22 cellular contexts compared by ENCODE assay signal in the genomic region with DNA sequence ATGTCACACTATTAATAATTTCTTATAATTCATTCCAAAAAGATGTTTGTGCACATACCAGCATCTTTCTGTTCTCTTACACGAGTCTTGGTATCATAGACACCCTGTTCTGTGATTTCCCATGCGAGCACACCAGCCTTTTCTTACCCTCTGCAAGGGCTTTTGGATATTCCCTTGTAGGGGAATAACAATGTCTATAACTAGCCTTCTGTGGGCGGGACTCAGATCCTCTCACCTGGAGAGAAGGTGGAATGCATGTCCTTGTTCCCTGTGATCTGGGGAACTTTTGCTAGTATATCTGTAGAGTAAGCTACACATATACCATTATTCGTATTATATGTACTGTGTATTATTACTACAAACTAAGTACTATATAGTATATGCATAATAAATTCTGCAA.
"Had no signal": no experiment of that assay in that cellular context is flagged by ENCODE, and none has a peak within 500 bp of the region (broad histone marks: within the 10 kb centered on the region; RNA-seq: fewer than 3 reads in every experiment).

No MANE protein-coding gene starts in this region.

- H3K36me3 ChIP-seq: adrenal gland, breast epithelium, prostate gland, suprapubic skin had no signal

- H3K27me3 Mint-ChIP-seq: activated CD4-positive, alpha-beta T cell treated with anti-CD3 and anti-CD28 coated beads, Interleukin-2, amount 10 ng/mL, durations not matched to agents 7 days and 5 days; naive thymus-derived CD8-positive, alpha-beta T cell; stimulated activated naive CD8-positive, alpha-beta T cell treated with anti-CD3 and anti-CD28 coated beads, Interleukin-15, amount 100 ng/mL, for 72 hours had no signal

- H3K27ac ChIP-seq: adrenal gland, breast epithelium, coronary artery, skin epidermis, suprapubic skin had no signal

- H3K27ac Mint-ChIP-seq: activated CD4-positive, alpha-beta T cell treated with anti-CD3 and anti-CD28 coated beads, Interleukin-2, amount 10 ng/mL, durations not matched to agents 7 days and 5 days; activated T-cell treated with anti-CD3 and anti-CD28 coated beads, Interleukin-2, amount 50 U/mL, for 72 hours; stimulated activated naive CD8-positive, alpha-beta T cell treated with anti-CD3 and anti-CD28 coated beads, Interleukin-15, amount 100 ng/mL, for 72 hours had no signal

- H3K36me3 Mint-ChIP-seq: activated naive CD4-positive, alpha-beta T cell treated with anti-CD3 and anti-CD28 coated beads, Interleukin-2, amount 50 U/mL, for 72 hours had no signal

- FAIRE-seq: astrocyte, frontal cortex had no signal

- H3K4me3 Mint-ChIP-seq: activated CD4-positive, alpha-beta T cell treated with anti-CD3 and anti-CD28 coated beads, Interleukin-2, amount 10 ng/mL, durations not matched to agents 7 days and 5 days; activated T-cell treated with anti-CD3 and anti-CD28 coated beads, Interleukin-2, amount 50 U/mL, for 72 hours; immature natural killer cell; naive thymus-derived CD8-positive, alpha-beta T cell; stimulated activated naive CD8-positive, alpha-beta T cell treated with anti-CD3 and anti-CD28 coated beads, Interleukin-15, amount 100 ng/mL, for 72 hours had no signal

- H3K9me3 ChIP-seq: adrenal gland, breast epithelium, prostate gland, suprapubic skin had no signal

- H3K4me3 ChIP-seq: adrenal gland, breast epithelium, coronary artery, skin epidermis, suprapubic skin had no signal

- DNase-seq: activated CD4-positive, alpha-beta T cell treated with anti-CD3 and anti-CD28 coated beads, Interleukin-2, amount 10 ng/mL, durations not matched to agents 7 days and 5 days; activated gamma-delta T cell; activated T-cell treated with anti-CD3 and anti-CD28 coated beads, Interleukin-2, amount 50 U/mL, for 72 hours; erythroblast; immature natural killer cell; mesendoderm; naive thymus-derived CD8-positive, alpha-beta T cell; right cardiac atrium; stimulated activated CD4-positive, alpha-beta T cell treated with anti-CD3 and anti-CD28 coated beads, Interleukin-15, amount 100 ng/mL, for 24 hours; stimulated activated CD4-positive, alpha-beta T cell treated with anti-CD3 and anti-CD28 coated beads, Interleukin-2, amount 100 ng/mL, for 48 hours; stimulated activated naive CD8-positive, alpha-beta T cell treated with anti-CD3 and anti-CD28 coated beads, Interleukin-15, amount 100 ng/mL, for 72 hours; trophoblast cell had no signal

- H3K27me3 ChIP-seq: adrenal gland, breast epithelium, suprapubic skin had no signal

- H3K9me3 Mint-ChIP-seq: activated CD4-positive, alpha-beta T cell treated with anti-CD3 and anti-CD28 coated beads, Interleukin-2, amount 10 ng/mL, durations not matched to agents 7 days and 5 days; activated naive CD4-positive, alpha-beta T cell treated with anti-CD3 and anti-CD28 coated beads, Interleukin-2, amount 50 U/mL, for 72 hours; activated T-cell treated with anti-CD3 and anti-CD28 coated beads, Interleukin-2, amount 50 U/mL, for 72 hours; immature natural killer cell; naive thymus-derived CD8-positive, alpha-beta T cell; stimulated activated naive CD8-positive, alpha-beta T cell treated with anti-CD3 and anti-CD28 coated beads, Interleukin-15, amount 100 ng/mL, for 72 hours had no signal

- H3K4me1 ChIP-seq: breast epithelium had no signal

- ATAC-seq: activated CD4-positive, CD25-positive, alpha-beta regulatory T cell treated with anti-CD3 and anti-CD28 coated beads, Interleukin-2, amount 50 U/mL, for 24 hours; activated naive CD4-positive, alpha-beta T cell treated with anti-CD3 and anti-CD28 coated beads, Interleukin-2, amount 50 U/mL, for 72 hours; activated T-cell treated with anti-CD3 and anti-CD28 coated beads, Interleukin-2, amount 50 U/mL, for 72 hours; naive thymus-derived CD8-positive, alpha-beta T cell; right cardiac atrium; stimulated activated naive CD8-positive, alpha-beta T cell treated with anti-CD3 and anti-CD28 coated beads, Interleukin-15, amount 100 ng/mL, for 72 hours had no signal
